Comparison of ENCODE assay signal across 9 cellular contexts in the genomic region with DNA sequence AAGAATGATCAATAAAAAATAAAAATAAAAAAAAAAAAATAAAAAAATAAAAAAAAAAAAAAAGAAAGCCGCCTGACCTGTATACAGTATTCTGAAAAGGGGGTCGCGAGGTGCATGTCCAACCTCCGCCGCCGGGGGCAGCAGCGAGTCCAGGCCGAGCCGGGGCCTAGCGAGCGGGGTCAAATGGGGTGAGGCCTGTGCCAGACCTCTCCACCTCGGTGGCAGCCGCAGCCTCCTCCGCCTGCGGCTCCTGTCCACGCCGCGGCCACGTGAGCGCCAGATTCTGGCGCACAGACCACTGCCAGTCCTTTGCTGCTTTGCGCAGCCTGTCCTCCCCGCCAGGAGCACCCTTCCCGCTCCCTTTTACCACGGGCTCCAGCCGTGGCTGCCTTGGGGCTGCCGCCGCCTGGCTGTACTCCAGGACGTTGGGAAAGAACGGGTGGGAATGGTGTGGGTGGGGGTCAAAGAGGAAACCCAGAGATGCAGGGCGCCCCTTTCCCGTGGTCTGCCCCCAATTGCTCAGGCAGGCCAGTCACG. TPM values are rescaled to one million over a fixed set of nuclear protein-coding genes. Genes with fewer than 3 reads are reported as not detected.
DNase-seq lines count a peak whose midpoint lies in the region; ATAC-seq and TF ChIP-seq lines count a peak whose summit lies in the region.
"Had no signal": no experiment of that assay in that cellular context is flagged by ENCODE, and none has a peak within 500 bp of the region (broad histone marks: within the 10 kb centered on the region; RNA-seq: fewer than 3 reads in every experiment).

No MANE protein-coding gene starts in this region.

- TF ChIP-seq CTCF in GM10248 (IDR thresholded peaks at IDR 0.05; ENCODE audit: control extremely low read depth, extremely low read depth, low read depth, missing control alignments) (peak; percentile 87), glutamatergic neuron (IDR thresholded peaks at IDR 0.05; ENCODE audit: partially characterized antibody, unreplicated experiment) (peak; percentile 72), prostate gland (IDR thresholded peaks at IDR 0.05) (peak; percentile 52 to 77 (median 72))

- H3K4me1 ChIP-seq in SJCRH30 (peaks cover 22% of the 10 kb centered on the region), prostate gland (replicated peaks) (peaks cover 7% of the 10 kb centered on the region)

- 22% methylated on average over 33 of the region's 33 CpGs for WGBS in prostate gland

- H3K27me3 Mint-ChIP-seq in glutamatergic neuron (ENCODE audit: unreplicated experiment) = peaks cover 8% of the 10 kb centered on the region

- no peak overlapping the region for H3K27ac Mint-ChIP-seq in glutamatergic neuron (ENCODE audit: unreplicated experiment)

- H3K4me3 Mint-ChIP-seq in glutamatergic neuron (ENCODE audit: unreplicated experiment) = no peak overlapping the region

- H3K9me3 ChIP-seq in SJCRH30 (replicated peaks) (no peaks in the 10 kb centered on the region), prostate gland (no peaks in the 10 kb centered on the region)

- intact Hi-C loops in prostate gland (cut with DNase I) = loop anchor here (5.0 kb wide), 1 partner anchor 37 kb away; no protein-coding TSS in a partner anchor

- H3K27ac ChIP-seq in SJCRH30 (peak overlapping the region; percentile 45; the same call in 1 of the 2 replicates), prostate gland (no peak overlapping the region)

- ATAC-seq in HG03378 (IDR thresholded peaks at IDR 0.05; ENCODE audit: unreplicated experiment) = peak; percentile 46
- ATAC-seq in HG03457 (IDR thresholded peaks at IDR 0.05; ENCODE audit: unreplicated experiment) = no peak

- H3K36me3 ChIP-seq in SJCRH30 (peaks cover 6% of the 10 kb centered on the region), prostate gland (peaks cover 0 to 6% of the 10 kb centered on the region in 2 donors)

- CTCF ChIA-PET in GM10248 (lab: Yijun Ruan, JAX) = no interaction called here

- no peaks in the 10 kb centered on the region for H3K36me3 Mint-ChIP-seq in glutamatergic neuron (ENCODE audit: unreplicated experiment)

- H3K27me3 ChIP-seq in SJCRH30 = no peaks in the 10 kb centered on the region
- no peaks in the 10 kb centered on the region for H3K27me3 ChIP-seq in prostate gland (replicated peaks; ENCODE audit: insufficient read depth)

- H3K9me3 Mint-ChIP-seq in glutamatergic neuron (ENCODE audit: unreplicated experiment) = peaks cover 17% of the 10 kb centered on the region

- TF ChIP-seq POLR2A in prostate gland (IDR thresholded peaks at IDR 0.05) = no peak

- DNase-seq in GM10248 (ENCODE audit: extremely low spot score) = peak; percentile 82
- peak; percentile 66 to 73 for DNase-seq in SJCRH30
- DNase-seq in activated gamma-delta T cell treated with anti-CD3 and anti-CD28 coated beads, Interleukin-2, amount 50 U/mL, for 16 hours (ENCODE audit: low read depth) = peak; percentile 69
- DNase-seq in glutamatergic neuron = peak; percentile 78
- peak; percentile 56 for DNase-seq in prostate gland (ENCODE audit: low spot score)
- peak; percentile 83 for DNase-seq in ureter (ENCODE audit: low spot score)

- H3K4me1 Mint-ChIP-seq in glutamatergic neuron (ENCODE audit: low read depth, unreplicated experiment) = peaks cover 11% of the 10 kb centered on the region

- H3K4me3 ChIP-seq in SJCRH30 (peak overlapping the region; percentile 24; the same call in 1 of the 2 replicates), prostate gland (no peak overlapping the region)

- POLR2A ChIA-PET in GM10248 (lab: Yijun Ruan, JAX) = no interaction called here

RNA-seq across cellular contexts. Expression of a gene that starts 2.4 kb away (rescaled TPM):
- 31.2 and 31.8 TPM in 2 replicates for total RNA-seq in SJCRH30 (2014; rRNA removed; shearing (Covaris generic))
- total RNA-seq in glutamatergic neuron (ENCODE audit: unreplicated experiment) (62.4 TPM), prostate gland (10 to 100 TPM; 78.5 to 80.6 TPM), ureter (29.8 TPM)

RNA-seq across cellular contexts. Expression of a gene that starts 11.1 kb away (rescaled TPM):
- 145 and 149 TPM in 2 replicates for total RNA-seq in SJCRH30 (2014; rRNA removed; shearing (Covaris generic))
- total RNA-seq in glutamatergic neuron (ENCODE audit: unreplicated experiment) (152 TPM), prostate gland (100 to 1,000 TPM; 106 to 175 TPM), ureter (42.1 TPM)

RNA-seq across cellular contexts. Expression of a gene that starts 11.7 kb away (rescaled TPM):
- 38.0 and 42.6 TPM in 2 replicates for total RNA-seq in SJCRH30 (2014; rRNA removed; shearing (Covaris generic))
- 61.2 TPM for total RNA-seq in glutamatergic neuron (ENCODE audit: unreplicated experiment)
- total RNA-seq in prostate gland = 100 to 1,000 TPM in 1 of 2 donors, 10 to 100 TPM in 1; 92.6 to 115 TPM
- 77.9 TPM for total RNA-seq in ureter

RNA-seq across cellular contexts. Expression of a gene that starts 17.0 kb away (rescaled TPM):
- total RNA-seq in SJCRH30 (2014; rRNA removed; shearing (Covaris generic)) = 2.8 and 4.3 TPM in 2 replicates
- total RNA-seq in glutamatergic neuron (ENCODE audit: unreplicated experiment) (20.4 TPM), prostate gland (1 to 10 TPM; 2.5 TPM), ureter (1.2 TPM)

RNA-seq across cellular contexts. Expression of a gene that starts 29.8 kb away (rescaled TPM):
- not detected in 2 replicates for total RNA-seq in SJCRH30 (2014; rRNA removed; shearing (Covaris generic))
- total RNA-seq in glutamatergic neuron (ENCODE audit: unreplicated experiment) = not detected
- total RNA-seq in prostate gland = 100 to 1,000 TPM in 1 of 2 donors, 10 to 100 TPM in 1; 29.9 to 118 TPM
- 17.0 TPM for total RNA-seq in ureter
- total RNA-seq: mononuclear cell had no signal
